In the genomic region with DNA sequence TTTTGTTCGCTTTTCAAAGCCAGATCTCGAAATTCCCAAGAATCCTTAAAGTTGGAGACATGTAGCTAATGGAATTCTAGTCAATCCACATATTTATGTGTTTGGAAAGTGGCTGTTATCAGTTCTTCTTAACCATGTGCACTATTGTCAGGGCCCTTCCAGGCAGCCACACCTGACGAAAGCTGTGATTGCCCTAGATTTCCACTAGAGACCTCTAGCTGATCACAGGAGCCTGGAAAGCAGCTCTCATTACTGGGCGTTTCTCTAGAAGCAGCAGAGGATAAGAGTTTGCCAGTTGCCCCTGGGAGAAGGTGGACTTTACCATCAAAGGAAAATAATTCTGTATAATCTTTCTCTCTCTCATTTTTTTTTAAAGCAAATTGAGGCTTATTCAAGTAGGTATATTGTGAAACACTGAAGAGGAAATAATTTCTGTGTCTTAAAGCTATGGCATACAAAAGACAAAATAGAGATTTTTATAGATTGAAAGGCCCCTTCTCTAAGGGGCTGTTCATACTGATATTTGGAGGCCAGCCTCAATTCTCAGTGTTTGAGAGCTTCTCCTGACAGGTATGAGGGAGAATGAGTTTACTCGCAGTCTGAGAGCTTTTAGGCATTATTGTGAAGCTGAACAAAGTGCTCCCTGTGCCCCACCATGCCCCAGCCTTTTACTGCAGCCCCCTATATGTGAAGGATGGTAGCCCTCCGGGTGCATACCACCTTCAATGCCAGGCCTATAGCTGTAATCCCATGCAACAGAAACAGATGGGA, we compare ENCODE assay signal across 9 cellular contexts.
DNase-seq lines count a peak whose midpoint lies in the region; ATAC-seq, FAIRE-seq and TF ChIP-seq lines count a peak whose summit lies in the region.
"Had no signal": no experiment of that assay in that cellular context is flagged by ENCODE, and none has a peak within 500 bp of the region (broad histone marks: within the 10 kb centered on the region; RNA-seq: fewer than 3 reads in every experiment).

No MANE protein-coding gene starts in this region.

- H4K8ac ChIP-seq in H1 (ENCODE audit: extremely low read depth, insufficient read depth, low read length) = no peak overlapping the region

- CTCF ChIA-PET in H1 (lab: Charles Lee; ENCODE audit: partially characterized antibody) = interaction anchor here (0.7 to 1.9 kb wide), 29 partner anchors 9 to 592 kb away, joined by 3 to 19 read pairs (median 4); no protein-coding TSS in a partner anchor

- H2BK15ac ChIP-seq in H1 (ENCODE audit: low read length) = no peak overlapping the region

- TF ChIP-seq RAD21 in H1 (IDR thresholded peaks at IDR 0.05 in 1 of 2, conservative IDR thresholded peaks at IDR 0.05 in 1 of 2; ENCODE audit: low read depth in 2 of 2, low read length in 2 of 2) = peak; percentile 84 to 89

- H3K18ac ChIP-seq in H1 (ENCODE audit: extremely low read depth, low read length) = no peak overlapping the region

- H3K4me2 ChIP-seq in H1 (ENCODE audit: insufficient read depth in 1 of 2, low read depth in 2 of 2, low read length in 2 of 2) = no peak overlapping the region

- H2BK120ac ChIP-seq in H1 (replicated peaks; ENCODE audit: low read depth, low read length) = no peak overlapping the region

- no peaks in the 10 kb centered on the region for H3K27me3 ChIP-seq in H1 (replicated peaks in 1 of 4; ENCODE audit: control insufficient read depth in 3 of 4, extremely low read depth in 1 of 4, insufficient read depth in 3 of 4, low read length in 3 of 4)

- ATAC-seq in HG02870 (IDR thresholded peaks at IDR 0.05; ENCODE audit: unreplicated experiment) (no peak), GM21528 (IDR thresholded peaks at IDR 0.05; ENCODE audit: low FRiP score, unreplicated experiment) (no peak)

- 60% methylated on average over 6 of the region's 6 CpGs; no CpG with 5 or more reads in 1 of the 2 experiments for WGBS in H1 (ENCODE audit: extremely low coverage in 1 of 2, insufficient coverage in 1 of 2, insufficient read length in 1 of 2, insufficient replicate concordance in 2 of 2, low coverage in 1 of 2, low lambda C conversion rate in 2 of 2, missing lambda C conversion rate in 1 of 2), 2 experiments

- H3K36me3 Mint-ChIP-seq in mesothelial cell of epicardium = no peaks in the 10 kb centered on the region

- H3K27me3 Mint-ChIP-seq in mesothelial cell of epicardium (ENCODE audit: low read depth) = no peaks in the 10 kb centered on the region

- H2AK5ac ChIP-seq in H1 (ENCODE audit: low read depth, low read length) = no peak overlapping the region

- no peak overlapping the region for H2BK5ac ChIP-seq in H1 (ENCODE audit: low read depth, low read length)

- H4K91ac ChIP-seq in H1 (replicated peaks; ENCODE audit: insufficient read length, low read length) = no peak overlapping the region

- H2AFZ ChIP-seq in H1 (ENCODE audit: low read length) = no peak overlapping the region

- H3K4me1 Mint-ChIP-seq in mesothelial cell of epicardium = peaks cover 54% of the 10 kb centered on the region

- H3K14ac ChIP-seq in H1 (ENCODE audit: insufficient read length) = no peak overlapping the region

- TF ChIP-seq CTCF in 22Rv1 (IDR thresholded peaks at IDR 0.05) (peak; percentile 76), H1 (IDR thresholded peaks at IDR 0.05; ENCODE audit: control extremely low read depth in 1 of 3, insufficient read depth in 1 of 3, low read depth in 1 of 3, low read length in 3 of 3) (peak; percentile 42 to 60 (median 59)), mesothelial cell of epicardium (IDR thresholded peaks at IDR 0.05; ENCODE audit: unreplicated experiment) (peak; percentile 26)

- H3K23me2 ChIP-seq in H1 (ENCODE audit: low read depth, low read length) = no peaks in the 10 kb centered on the region; the same call in 1 of the 2 replicates

- no peak for FAIRE-seq in H1 (lab: Jason Lieb, UNC)
- FAIRE-seq: G401.6 had no signal

- TF ChIP-seq POLR2A in H1 (IDR thresholded peaks at IDR 0.05; ENCODE audit: control extremely low read depth in 1 of 2, low read depth in 2 of 2, low read length in 2 of 2) = no peak

- H3K9ac ChIP-seq in H1 (replicated peaks in 1 of 4; ENCODE audit: extremely low read depth in 1 of 4, low read depth in 3 of 4, low read length in 3 of 4) = no peak overlapping the region

- DNase-seq in H4 (ENCODE audit: low spot score) (peak; percentile 67), NCI-H82 treated with DMSO at 0.1 percent for 48 hours (lab: John Stamatoyannopoulos, UW; ENCODE audit: unreplicated experiment) (peak; percentile 28), H1 (ENCODE audit: low read depth in 1 of 2, low spot score in 2 of 2) (no peak), mesothelial cell of epicardium (ENCODE audit: low spot score in 2 of 2, unreplicated experiment in 2 of 2) (no peak), NCI-H1048 (lab: John Stamatoyannopoulos, UW) (no peak)

- H3K79me1 ChIP-seq in H1 (ENCODE audit: low read depth, low read length) = no peaks in the 10 kb centered on the region

- H3K79me2 ChIP-seq in H1 (ENCODE audit: control insufficient read depth in 1 of 2, insufficient read depth in 2 of 2, low read length in 2 of 2) = no peaks in the 10 kb centered on the region

- H3K27ac ChIP-seq in 22Rv1 (no peak overlapping the region), H1 (ENCODE audit: low read depth, low read length) (no peak overlapping the region)

- peaks cover 5% of the 10 kb centered on the region for H3K9me3 Mint-ChIP-seq in mesothelial cell of epicardium

- H4K20me1 ChIP-seq in H1 (replicated peaks in 1 of 2; ENCODE audit: control insufficient read depth in 1 of 2, insufficient read depth in 2 of 2, low read length in 2 of 2) = no peaks in the 10 kb centered on the region

- no peak for TF ChIP-seq EP300 in H1 (IDR thresholded peaks at IDR 0.05; ENCODE audit: borderline replicate concordance in 1 of 2, low read depth in 2 of 2, low read length in 2 of 2)

- H3K4me3 Mint-ChIP-seq in mesothelial cell of epicardium = no peak overlapping the region

- H4K5ac ChIP-seq in H1 (ENCODE audit: insufficient read length, low read depth, low read length) = no peak overlapping the region

- H2BK12ac ChIP-seq in H1 (ENCODE audit: low read depth, low read length) = no peak overlapping the region

- peak overlapping the region; percentile 36; the same call in 1 of the 2 replicates for H2BK20ac ChIP-seq in H1 (ENCODE audit: low read length)

- H3K4me3 ChIP-seq in H1 (ENCODE audit: extremely low read depth in 1 of 4, insufficient read depth in 2 of 4, low read depth in 3 of 4, low read length in 4 of 4) = no peak overlapping the region

- no peaks in the 10 kb centered on the region for H3K9me3 ChIP-seq in H1 (ENCODE audit: insufficient read depth in 2 of 2, low read depth in 1 of 2, low read length in 1 of 2)

- no peak overlapping the region for H3K56ac ChIP-seq in H1 (replicated peaks; ENCODE audit: insufficient read length, low read depth, low read length)

- no peak overlapping the region for H3K23ac ChIP-seq in H1 (ENCODE audit: insufficient read length)

- H3K36me3 ChIP-seq in H1 (ENCODE audit: control insufficient read depth in 2 of 4, insufficient read depth in 4 of 4, low read length in 3 of 4) = no peaks in the 10 kb centered on the region

- H3K27ac Mint-ChIP-seq in mesothelial cell of epicardium = peak overlapping the region; percentile 89

- POLR2A ChIA-PET in H1 (lab: Charles Lee; ENCODE audit: partially characterized antibody) = no interaction called here

- peaks cover 0 to 13% (median 4%) of the 10 kb centered on the region in 4 experiments for H3K4me1 ChIP-seq in H1 (replicated peaks in 1 of 4; ENCODE audit: control insufficient read depth in 3 of 4, insufficient read depth in 4 of 4, low read length in 3 of 4)

- no peak overlapping the region for H3K4ac ChIP-seq in H1 (replicated peaks; ENCODE audit: insufficient read length, low read depth, low read length)

TF ChIP-seq in H1, 55 proteins besides CTCF, POLR2A, EP300 and RAD21:
- TF ChIP-seq TCF12 (IDR thresholded peaks at IDR 0.05; ENCODE audit: low read depth, low read length) (no peak), NRF1 (IDR thresholded peaks at IDR 0.05; ENCODE audit: low read depth, low read length) (no peak), POU5F1 (IDR thresholded peaks at IDR 0.05; ENCODE audit: low read depth, low read length) (no peak), CEBPB (IDR thresholded peaks at IDR 0.05; ENCODE audit: low read depth, low read length) (no peak), KDM1A (IDR thresholded peaks at IDR 0.05; ENCODE audit: borderline replicate concordance, low read length) (no peak), GTF2F1 (IDR thresholded peaks at IDR 0.05; ENCODE audit: borderline replicate concordance, low read depth, low read length) (no peak), CREB1 (IDR thresholded peaks at IDR 0.05) (no peak), SIRT6 (IDR thresholded peaks at IDR 0.05; ENCODE audit: low read length) (no peak), FOSL1 (IDR thresholded peaks at IDR 0.05; ENCODE audit: insufficient read depth, low read depth, low read length) (no peak), EZH2 (IDR thresholded peaks at IDR 0.05; ENCODE audit: low read depth, low read length, severe bottlenecking) (no peak), SP4 (IDR thresholded peaks at IDR 0.05; ENCODE audit: low read length) (no peak), SUZ12 (IDR thresholded peaks at IDR 0.05; ENCODE audit: low read length) (no peak), TEAD4 (IDR thresholded peaks at IDR 0.05; ENCODE audit: low read depth, low read length) (no peak), RNF2 (IDR thresholded peaks at IDR 0.05; ENCODE audit: borderline replicate concordance, low read depth, low read length, missing control alignments, poor library complexity, severe bottlenecking) (no peak)
- TF ChIP-seq, protein P1, sequence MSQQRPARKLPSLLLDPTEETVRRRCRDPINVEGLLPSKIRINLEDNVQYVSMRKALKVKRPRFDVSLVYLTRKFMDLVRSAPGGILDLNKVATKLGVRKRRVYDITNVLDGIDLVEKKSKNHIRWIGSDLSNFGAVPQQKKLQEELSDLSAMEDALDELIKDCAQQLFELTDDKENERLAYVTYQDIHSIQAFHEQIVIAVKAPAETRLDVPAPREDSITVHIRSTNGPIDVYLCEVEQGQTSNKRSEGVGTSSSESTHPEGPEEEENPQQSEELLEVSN (IDR thresholded peaks at IDR 0.05) = no peak

Comparison
In these comparisons a context has a peak if more than half of its experiments do, and no peak if none do; other contexts are left out.
1. CTCF ChIP-seq: peak in every context shown above with its lines; median percentile 76 in 22Rv1; 59 in H1; 26 in mesothelial cell of epicardium.
2. DNase-seq: peak in H4 (single experiment) and NCI-H82 treated with DMSO at 0.1 percent for 48 hours (single experiment); none in H1 (0 of 2), mesothelial cell of epicardium (0 of 2) and NCI-H1048 (single experiment).